Comparison of ENCODE assay signal across 21 cellular contexts in genomic region chr12:52277486-52278245, GRCh38. TPM values are rescaled to one million over a fixed set of nuclear protein-coding genes. Genes with fewer than 3 reads are reported as not detected.
DNase-seq lines count a peak whose midpoint lies in the region; ATAC-seq and TF ChIP-seq lines count a peak whose summit lies in the region.
"Had no signal": no experiment of that assay in that cellular context is flagged by ENCODE, and none has a peak within 500 bp of the region (broad histone marks: within the 10 kb centered on the region; RNA-seq: fewer than 3 reads in every experiment).

No MANE protein-coding gene starts in this region.

- peak overlapping the region; percentile 100 for H3K4me2 ChIP-seq in PC-9

- no peaks in the 10 kb centered on the region for H3K36me3 Mint-ChIP-seq in activated CD8-positive, alpha-beta T cell treated with anti-CD3 and anti-CD28 coated beads, Interleukin-2, amount 10 ng/mL, durations not matched to agents 7 days and 5 days (ENCODE audit: low read depth)
- H3K36me3 Mint-ChIP-seq in activated CD8-positive, alpha-beta T cell treated with anti-CD3 and anti-CD28 coated beads for 36 hours (ENCODE audit: low read depth) = no peaks in the 10 kb centered on the region
- peaks cover 2% of the 10 kb centered on the region; the same call in 1 of the 2 replicates for H3K36me3 Mint-ChIP-seq in HFFc6 (ENCODE audit: low read depth)
- H3K36me3 Mint-ChIP-seq: activated CD4-positive, alpha-beta memory T cell treated with anti-CD3 and anti-CD28 coated beads for 36 hours; CD8-positive, alpha-beta memory T cell had no signal

- peak overlapping the region; percentile 100 for H3K27ac ChIP-seq in PC-9
- H3K27ac ChIP-seq in suprapubic skin = no peak overlapping the region
- no peak overlapping the region for H3K27ac ChIP-seq in WERI-Rb-1
- H3K27ac ChIP-seq: brain microvascular endothelial cell, right atrium auricular region had no signal

- POLR2A ChIA-PET in activated CD8-positive, alpha-beta T cell treated with anti-CD3 and anti-CD28 coated beads, Interleukin-2, amount 10 ng/mL, durations not matched to agents 7 days and 5 days (lab: Charles Lee) = interaction anchor here (1.4 kb wide), 1 partner anchor 26 kb away, joined by 3 read pairs; no protein-coding TSS in a partner anchor
- POLR2A ChIA-PET in activated CD8-positive, alpha-beta T cell treated with anti-CD3 and anti-CD28 coated beads for 36 hours (lab: Charles Lee) = no interaction called here
- POLR2A ChIA-PET in PC-9 (lab: Charles Lee; ENCODE audit: unreplicated experiment) = interaction anchor here (0.6 to 4.0 kb wide), 6 partner anchors 21 to 130 kb away, joined by 5 to 51 read pairs (median 14); no protein-coding TSS in a partner anchor

- peak overlapping the region; percentile 78; the same call in 1 of the 2 replicates for H3K4me3 ChIP-seq in PC-9
- no peak overlapping the region for H3K4me3 ChIP-seq in fibroblast of pulmonary artery (replicated peaks; ENCODE audit: low read depth, low read length)
- no peak overlapping the region for H3K4me3 ChIP-seq in suprapubic skin
- H3K4me3 ChIP-seq in WERI-Rb-1 (ENCODE audit: low read depth, low read length) = no peak overlapping the region
- H3K4me3 ChIP-seq: right atrium auricular region had no signal

- no peaks in the 10 kb centered on the region for H3K9me3 Mint-ChIP-seq in activated CD8-positive, alpha-beta T cell treated with anti-CD3 and anti-CD28 coated beads, Interleukin-2, amount 10 ng/mL, durations not matched to agents 7 days and 5 days (ENCODE audit: insufficient read depth)
- no peaks in the 10 kb centered on the region for H3K9me3 Mint-ChIP-seq in activated CD8-positive, alpha-beta T cell treated with anti-CD3 and anti-CD28 coated beads for 36 hours
- no peaks in the 10 kb centered on the region for H3K9me3 Mint-ChIP-seq in HFFc6
- H3K9me3 Mint-ChIP-seq: activated CD4-positive, alpha-beta memory T cell treated with anti-CD3 and anti-CD28 coated beads for 36 hours; CD8-positive, alpha-beta memory T cell; nephron had no signal

- no TSS peak for BruUV-seq in PC-9 (replicated peaks; lab: Mats Ljungman, UMichigan)

- ATAC-seq in activated CD8-positive, alpha-beta T cell treated with anti-CD3 and anti-CD28 coated beads, Interleukin-2, amount 10 ng/mL, durations not matched to agents 7 days and 5 days = no peak
- no peak for ATAC-seq in activated CD8-positive, alpha-beta T cell treated with anti-CD3 and anti-CD28 coated beads for 36 hours

- WGBS in suprapubic skin = 90% methylated on average over 7 of the region's 9 CpGs

- H3K36me3 ChIP-seq in PC-9 (ENCODE audit: low read depth) = no peaks in the 10 kb centered on the region
- no peaks in the 10 kb centered on the region for H3K36me3 ChIP-seq in suprapubic skin
- H3K36me3 ChIP-seq in WERI-Rb-1 = no peaks in the 10 kb centered on the region
- H3K36me3 ChIP-seq: brain microvascular endothelial cell, right atrium auricular region had no signal

- no peak for TF ChIP-seq EP300 in suprapubic skin (IDR thresholded peaks at IDR 0.05)

- H2AFZ ChIP-seq in PC-9 = no peak overlapping the region

- TF ChIP-seq POLR2A in suprapubic skin (IDR thresholded peaks at IDR 0.05) = no peak

- H3K79me2 ChIP-seq in PC-9 (ENCODE audit: low read depth) = no peaks in the 10 kb centered on the region

- H4K20me1 ChIP-seq in PC-9 (ENCODE audit: insufficient read depth) = no peaks in the 10 kb centered on the region

- intact Hi-C loops in activated CD8-positive, alpha-beta T cell treated with anti-CD3 and anti-CD28 coated beads for 36 hours (cut with micrococcal nuclease) = loop anchor here (5.0 kb wide), 1 partner anchor 110 kb away; no protein-coding TSS in a partner anchor
- intact Hi-C loops in PC-9 (cut with micrococcal nuclease; ENCODE audit: unreplicated experiment) = loop anchor here (2.0 kb wide), 2 partner anchors 25 to 33 kb away; no protein-coding TSS in a partner anchor

- no peak for TF ChIP-seq CTCF in activated CD8-positive, alpha-beta T cell treated with anti-CD3 and anti-CD28 coated beads for 36 hours (IDR thresholded peaks at IDR 0.05)
- no peak for TF ChIP-seq CTCF in PC-9 (conservative IDR thresholded peaks at IDR 0.05)
- TF ChIP-seq CTCF in fibroblast of pulmonary artery (IDR thresholded peaks at IDR 0.05; ENCODE audit: low read length, missing control alignments) = no peak
- TF ChIP-seq CTCF in suprapubic skin (IDR thresholded peaks at IDR 0.05) = no peak
- no peak for TF ChIP-seq CTCF in HFFc6 (IDR thresholded peaks at IDR 0.05)
- no peak for TF ChIP-seq CTCF in WERI-Rb-1 (IDR thresholded peaks at IDR 0.05; ENCODE audit: low read depth, low read length)

- H3K27me3 ChIP-seq in PC-9 (ENCODE audit: insufficient read depth, low read depth) (no peaks in the 10 kb centered on the region), suprapubic skin (no peaks in the 10 kb centered on the region), WERI-Rb-1 (ENCODE audit: insufficient read depth, low read depth, severe bottlenecking) (peaks cover 60% of the 10 kb centered on the region)
- H3K27me3 ChIP-seq: brain microvascular endothelial cell, right atrium auricular region had no signal

- peaks cover 45% of the 10 kb centered on the region for H3F3A ChIP-seq in PC-9 (ENCODE audit: insufficient read depth, low read depth)

- peaks cover 21% of the 10 kb centered on the region for H3K4me1 Mint-ChIP-seq in activated CD8-positive, alpha-beta T cell treated with anti-CD3 and anti-CD28 coated beads, Interleukin-2, amount 10 ng/mL, durations not matched to agents 7 days and 5 days (ENCODE audit: low read depth)
- H3K4me1 Mint-ChIP-seq in activated CD8-positive, alpha-beta T cell treated with anti-CD3 and anti-CD28 coated beads for 36 hours (ENCODE audit: low read depth) = peaks cover 2% of the 10 kb centered on the region
- peaks cover 55% of the 10 kb centered on the region for H3K4me1 Mint-ChIP-seq in HFFc6 (ENCODE audit: low read depth)

- no peak overlapping the region for H3K4me3 Mint-ChIP-seq in activated CD8-positive, alpha-beta T cell treated with anti-CD3 and anti-CD28 coated beads, Interleukin-2, amount 10 ng/mL, durations not matched to agents 7 days and 5 days
- H3K4me3 Mint-ChIP-seq in activated CD8-positive, alpha-beta T cell treated with anti-CD3 and anti-CD28 coated beads for 36 hours = no peak overlapping the region
- no peak overlapping the region; the same call in 1 of the 2 replicates for H3K4me3 Mint-ChIP-seq in HFFc6
- H3K4me3 Mint-ChIP-seq: activated CD4-positive, alpha-beta memory T cell treated with anti-CD3 and anti-CD28 coated beads for 36 hours had no signal

- no peaks in the 10 kb centered on the region for H3K9me3 ChIP-seq in PC-9 (ENCODE audit: insufficient read depth, low read depth)
- no peaks in the 10 kb centered on the region for H3K9me3 ChIP-seq in suprapubic skin
- H3K9me3 ChIP-seq in WERI-Rb-1 (ENCODE audit: severe bottlenecking) = no peaks in the 10 kb centered on the region
- H3K9me3 ChIP-seq: right atrium auricular region had no signal

- H3K27ac Mint-ChIP-seq in activated CD8-positive, alpha-beta T cell treated with anti-CD3 and anti-CD28 coated beads, Interleukin-2, amount 10 ng/mL, durations not matched to agents 7 days and 5 days = peak overlapping the region; percentile 33
- no peak overlapping the region for H3K27ac Mint-ChIP-seq in activated CD8-positive, alpha-beta T cell treated with anti-CD3 and anti-CD28 coated beads for 36 hours
- H3K27ac Mint-ChIP-seq in HFFc6 = no peak overlapping the region
- H3K27ac Mint-ChIP-seq: activated CD4-positive, alpha-beta memory T cell treated with anti-CD3 and anti-CD28 coated beads for 36 hours; nephron had no signal

- no peak for DNase-seq in activated CD8-positive, alpha-beta T cell treated with anti-CD3 and anti-CD28 coated beads, Interleukin-2, amount 10 ng/mL, durations not matched to agents 7 days and 5 days
- no peak for DNase-seq in activated CD8-positive, alpha-beta T cell treated with anti-CD3 and anti-CD28 coated beads for 36 hours
- DNase-seq in PC-9 = no peak
- DNase-seq in fibroblast of pulmonary artery (ENCODE audit: low read depth) = peak; percentile 16
- peak; percentile 54 to 59 for DNase-seq in suprapubic skin (ENCODE audit: low spot score in 2 of 2)
- DNase-seq in HFFc6 = no peak
- no peak for DNase-seq in WERI-Rb-1
- no peak for DNase-seq in NCI-H748 treated with DMSO at 0.1 percent for 48 hours (lab: John Stamatoyannopoulos, UW)
- DNase-seq: activated CD4-positive, alpha-beta memory T cell treated with anti-CD3 and anti-CD28 coated beads for 36 hours; activated gamma-delta T cell; brain microvascular endothelial cell; CD8-positive, alpha-beta memory T cell; effector CD8-positive, alpha-beta T cell; GDM1; NCI-H1417 treated with DMSO at 0.1 percent for 48 hours; NCI-H82; Right ventricle myocardium superior; stimulated activated CD4-positive, alpha-beta T cell treated with anti-CD3 and anti-CD28 coated beads, Interleukin-2, amount 100 ng/mL, for 48 hours had no signal

- H3K4me1 ChIP-seq in PC-9 (replicated peaks; ENCODE audit: insufficient read depth) (peaks cover 55% of the 10 kb centered on the region), suprapubic skin (peaks cover 34% of the 10 kb centered on the region)

- no peaks in the 10 kb centered on the region for H3K9me2 ChIP-seq in PC-9 (ENCODE audit: insufficient read depth)

- H3K27me3 Mint-ChIP-seq in activated CD8-positive, alpha-beta T cell treated with anti-CD3 and anti-CD28 coated beads, Interleukin-2, amount 10 ng/mL, durations not matched to agents 7 days and 5 days (ENCODE audit: low read depth) = peaks cover 46% of the 10 kb centered on the region
- peaks cover 26% of the 10 kb centered on the region for H3K27me3 Mint-ChIP-seq in activated CD8-positive, alpha-beta T cell treated with anti-CD3 and anti-CD28 coated beads for 36 hours
- H3K27me3 Mint-ChIP-seq in HFFc6 (ENCODE audit: insufficient read depth) = peaks cover 3% of the 10 kb centered on the region

- CTCF ChIA-PET in activated CD8-positive, alpha-beta T cell treated with anti-CD3 and anti-CD28 coated beads, Interleukin-2, amount 10 ng/mL, durations not matched to agents 7 days and 5 days (lab: Charles Lee) = interaction anchor here (0.7 to 7.8 kb wide), 17 partner anchors 8 to 139 kb away, joined by 3 to 89 read pairs (median 20); no protein-coding TSS in a partner anchor
- CTCF ChIA-PET in activated CD8-positive, alpha-beta T cell treated with anti-CD3 and anti-CD28 coated beads for 36 hours (lab: Charles Lee) = interaction anchor here (0.9 to 5.3 kb wide), 15 partner anchors 9 to 121 kb away, joined by 3 to 69 read pairs (median 4); no protein-coding TSS in a partner anchor
- CTCF ChIA-PET in PC-9 (lab: Charles Lee) = interaction anchor here (0.7 to 3.7 kb wide), 4 partner anchors 27 to 588 kb away, joined by 3 to 23 read pairs (median 7); no protein-coding TSS in a partner anchor

RNA-seq across cellular contexts. Expression of gene KRT86, which starts 3.2 kb away (rescaled TPM):
- total RNA-seq in activated CD8-positive, alpha-beta T cell treated with anti-CD3 and anti-CD28 coated beads, Interleukin-2, amount 10 ng/mL, durations not matched to agents 7 days and 5 days = 1 to 10 TPM; 1.1 TPM
- not detected for total RNA-seq in activated CD8-positive, alpha-beta T cell treated with anti-CD3 and anti-CD28 coated beads for 36 hours
- total RNA-seq in PC-9 (2021) (2.7 and 5.7 TPM in 2 replicates), suprapubic skin (100 to 1,000 TPM in 1 of 4 donors, 10 to 100 TPM in 2, 1 to 10 TPM in 1; 1.0 to 289 (median 37.0) TPM)
- under 1 TPM in 5 of 6 experiments, not detected in 1; 0.15 to 0.26 (median 0.19) TPM for total RNA-seq in HFFc6 (2021; fragmentation: NEBNext Ultra II Directional; extraction: Animal tissue kit (Norgen Biotek cat#: 25700))
- total RNA-seq: right atrium auricular region, Right ventricle myocardium superior, urinary bladder had no signal

RNA-seq across cellular contexts. Expression of gene KRT81, which starts 13.7 kb away (rescaled TPM):
- total RNA-seq in activated CD8-positive, alpha-beta T cell treated with anti-CD3 and anti-CD28 coated beads, Interleukin-2, amount 10 ng/mL, durations not matched to agents 7 days and 5 days = under 1 TPM; 0.29 to 0.42 TPM
- total RNA-seq in activated CD8-positive, alpha-beta T cell treated with anti-CD3 and anti-CD28 coated beads for 36 hours = not detected
- 2.5 and 4.3 TPM in 2 replicates for total RNA-seq in PC-9 (2021)
- total RNA-seq in suprapubic skin = 100 to 1,000 TPM in 1 of 4 donors, 10 to 100 TPM in 2, under 1 TPM in 1; 0.72 to 346 (median 21.0) TPM
- total RNA-seq in HFFc6 (2021; fragmentation: NEBNext Ultra II Directional; extraction: Animal tissue kit (Norgen Biotek cat#: 25700)) = under 1 TPM; 0.34 to 0.84 (median 0.70) TPM
- total RNA-seq: activated CD4-positive, alpha-beta memory T cell treated with anti-CD3 and anti-CD28 coated beads for 36 hours; CD8-positive, alpha-beta memory T cell; right atrium auricular region; Right ventricle myocardium superior; urinary bladder had no signal

RNA-seq across cellular contexts. Expression of gene KRT83, which starts 43.5 kb away (rescaled TPM):
- not detected for total RNA-seq in activated CD8-positive, alpha-beta T cell treated with anti-CD3 and anti-CD28 coated beads, Interleukin-2, amount 10 ng/mL, durations not matched to agents 7 days and 5 days
- not detected for total RNA-seq in activated CD8-positive, alpha-beta T cell treated with anti-CD3 and anti-CD28 coated beads for 36 hours
- total RNA-seq in PC-9 (2021) (0.43 TPM in 1 of 2 replicates, not detected in the other), suprapubic skin (10 to 100 TPM in 3 of 4 donors, not detected in 1; 10.3 to 97.1 (median 33.9) TPM)
- total RNA-seq in HFFc6 (2021; fragmentation: NEBNext Ultra II Directional; extraction: Animal tissue kit (Norgen Biotek cat#: 25700)) = not detected
- total RNA-seq: activated CD4-positive, alpha-beta memory T cell treated with anti-CD3 and anti-CD28 coated beads for 36 hours; CD8-positive, alpha-beta memory T cell; right atrium auricular region; Right ventricle myocardium superior; urinary bladder had no signal

RNA-seq across cellular contexts. Expression of gene KRT7, which starts 44.6 kb away (rescaled TPM):
- 10 to 100 TPM; 14.4 to 14.7 TPM for total RNA-seq in activated CD8-positive, alpha-beta T cell treated with anti-CD3 and anti-CD28 coated beads, Interleukin-2, amount 10 ng/mL, durations not matched to agents 7 days and 5 days
- 1 to 10 TPM; 2.1 to 3.1 TPM for total RNA-seq in activated CD8-positive, alpha-beta T cell treated with anti-CD3 and anti-CD28 coated beads for 36 hours
- total RNA-seq in PC-9 (2021) (3,783 and 4,555 TPM in 2 replicates), suprapubic skin (100 to 1,000 TPM in 3 of 4 donors, 10 to 100 TPM in 1; 95.8 to 176 (median 123) TPM)
- total RNA-seq in HFFc6 (2021; fragmentation: NEBNext Ultra II Directional; extraction: Animal tissue kit (Norgen Biotek cat#: 25700)) = 100 to 1,000 TPM in 2 of 6 experiments, 10 to 100 TPM in 4; 62.7 to 379 (median 67.5) TPM

Comparison
In these comparisons a context has a peak if more than half of its experiments do, and no peak if none do; other contexts are left out.
1. DNase-seq: peak in fibroblast of pulmonary artery (single experiment) and suprapubic skin (2 of 2); none in activated CD8-positive, alpha-beta T cell treated with anti-CD3 and anti-CD28 coated beads, Interleukin-2, amount 10 ng/mL, durations not matched to agents 7 days and 5 days (single experiment), activated CD8-positive, alpha-beta T cell treated with anti-CD3 and anti-CD28 coated beads for 36 hours (single experiment), PC-9 (0 of 2), HFFc6 (single experiment), WERI-Rb-1 (single experiment) and NCI-H748 treated with DMSO at 0.1 percent for 48 hours (single experiment).